Comparison of ENCODE assay signal across 1 cellular context in the genomic region with DNA sequence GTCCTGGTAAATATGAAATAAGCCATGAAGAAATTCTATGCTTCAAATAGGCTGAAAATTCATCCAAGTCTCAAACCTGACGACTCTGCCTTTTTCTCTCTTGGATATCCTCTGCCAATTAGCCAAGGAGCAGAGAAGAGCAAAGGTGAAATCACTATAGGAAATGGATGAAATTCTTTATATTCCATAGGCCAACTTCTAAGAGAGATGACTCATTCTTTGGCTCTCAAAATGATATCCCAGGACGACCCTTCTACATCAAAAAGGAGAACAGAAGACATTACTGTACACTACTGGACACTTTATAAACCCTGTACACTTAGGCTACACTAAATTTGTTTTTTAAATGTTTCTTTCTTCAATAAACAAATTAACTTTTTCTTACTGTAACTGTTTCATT.
TF ChIP-seq lines count a peak whose summit lies in the region.

No MANE protein-coding gene starts in this region.

TF ChIP-seq in SK-N-SH, 30 proteins besides CTCF, POLR2A, EP300 and RAD21 (continued from another document):
- no peak for TF ChIP-seq TAF1 (IDR thresholded peaks at IDR 0.05; ENCODE audit: borderline replicate concordance, low read depth, low read length)
- TF ChIP-seq, protein P1, sequence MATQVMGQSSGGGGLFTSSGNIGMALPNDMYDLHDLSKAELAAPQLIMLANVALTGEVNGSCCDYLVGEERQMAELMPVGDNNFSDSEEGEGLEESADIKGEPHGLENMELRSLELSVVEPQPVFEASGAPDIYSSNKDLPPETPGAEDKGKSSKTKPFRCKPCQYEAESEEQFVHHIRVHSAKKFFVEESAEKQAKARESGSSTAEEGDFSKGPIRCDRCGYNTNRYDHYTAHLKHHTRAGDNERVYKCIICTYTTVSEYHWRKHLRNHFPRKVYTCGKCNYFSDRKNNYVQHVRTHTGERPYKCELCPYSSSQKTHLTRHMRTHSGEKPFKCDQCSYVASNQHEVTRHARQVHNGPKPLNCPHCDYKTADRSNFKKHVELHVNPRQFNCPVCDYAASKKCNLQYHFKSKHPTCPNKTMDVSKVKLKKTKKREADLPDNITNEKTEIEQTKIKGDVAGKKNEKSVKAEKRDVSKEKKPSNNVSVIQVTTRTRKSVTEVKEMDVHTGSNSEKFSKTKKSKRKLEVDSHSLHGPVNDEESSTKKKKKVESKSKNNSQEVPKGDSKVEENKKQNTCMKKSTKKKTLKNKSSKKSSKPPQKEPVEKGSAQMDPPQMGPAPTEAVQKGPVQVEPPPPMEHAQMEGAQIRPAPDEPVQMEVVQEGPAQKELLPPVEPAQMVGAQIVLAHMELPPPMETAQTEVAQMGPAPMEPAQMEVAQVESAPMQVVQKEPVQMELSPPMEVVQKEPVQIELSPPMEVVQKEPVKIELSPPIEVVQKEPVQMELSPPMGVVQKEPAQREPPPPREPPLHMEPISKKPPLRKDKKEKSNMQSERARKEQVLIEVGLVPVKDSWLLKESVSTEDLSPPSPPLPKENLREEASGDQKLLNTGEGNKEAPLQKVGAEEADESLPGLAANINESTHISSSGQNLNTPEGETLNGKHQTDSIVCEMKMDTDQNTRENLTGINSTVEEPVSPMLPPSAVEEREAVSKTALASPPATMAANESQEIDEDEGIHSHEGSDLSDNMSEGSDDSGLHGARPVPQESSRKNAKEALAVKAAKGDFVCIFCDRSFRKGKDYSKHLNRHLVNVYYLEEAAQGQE (IDR thresholded peaks at IDR 0.05; ENCODE audit: low read depth, low read length), result no peak
- TF ChIP-seq, protein P2, sequence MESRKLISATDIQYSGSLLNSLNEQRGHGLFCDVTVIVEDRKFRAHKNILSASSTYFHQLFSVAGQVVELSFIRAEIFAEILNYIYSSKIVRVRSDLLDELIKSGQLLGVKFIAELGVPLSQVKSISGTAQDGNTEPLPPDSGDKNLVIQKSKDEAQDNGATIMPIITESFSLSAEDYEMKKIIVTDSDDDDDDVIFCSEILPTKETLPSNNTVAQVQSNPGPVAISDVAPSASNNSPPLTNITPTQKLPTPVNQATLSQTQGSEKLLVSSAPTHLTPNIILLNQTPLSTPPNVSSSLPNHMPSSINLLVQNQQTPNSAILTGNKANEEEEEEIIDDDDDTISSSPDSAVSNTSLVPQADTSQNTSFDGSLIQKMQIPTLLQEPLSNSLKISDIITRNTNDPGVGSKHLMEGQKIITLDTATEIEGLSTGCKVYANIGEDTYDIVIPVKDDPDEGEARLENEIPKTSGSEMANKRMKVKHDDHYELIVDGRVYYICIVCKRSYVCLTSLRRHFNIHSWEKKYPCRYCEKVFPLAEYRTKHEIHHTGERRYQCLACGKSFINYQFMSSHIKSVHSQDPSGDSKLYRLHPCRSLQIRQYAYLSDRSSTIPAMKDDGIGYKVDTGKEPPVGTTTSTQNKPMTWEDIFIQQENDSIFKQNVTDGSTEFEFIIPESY (IDR thresholded peaks at IDR 0.05; ENCODE audit: borderline replicate concordance, low read depth), result no peak
- TF ChIP-seq RXRA (IDR thresholded peaks at IDR 0.05; ENCODE audit: borderline replicate concordance, low read depth), result no peak
- peak; percentile 54; the same call in 1 of the 2 replicates for TF ChIP-seq FOSL2 (IDR thresholded peaks at IDR 0.05; ENCODE audit: borderline replicate concordance, low read depth)
- no peak for TF ChIP-seq SMC3 (IDR thresholded peaks at IDR 0.05; ENCODE audit: low read depth, low read length)
- TF ChIP-seq TEAD4 (IDR thresholded peaks at IDR 0.05; ENCODE audit: borderline replicate concordance, insufficient read depth), result 0 out of 2 replicates have a peak, but pooled peaks have one; percentile 44
- TF ChIP-seq SIN3A (IDR thresholded peaks at IDR 0.05; ENCODE audit: borderline replicate concordance, low read depth, low read length), result no peak
- no peak for TF ChIP-seq GABPA (IDR thresholded peaks at IDR 0.05; ENCODE audit: low read depth)
- TF ChIP-seq POLR2AphosphoS5 (IDR thresholded peaks at IDR 0.05; ENCODE audit: low read depth, low read length), result no peak
- TF ChIP-seq NFIC (IDR thresholded peaks at IDR 0.05; ENCODE audit: borderline replicate concordance), result peak; percentile 60
- TF ChIP-seq JUND (IDR thresholded peaks at IDR 0.05), result peak; percentile 67
- no peak for TF ChIP-seq CHD2 (IDR thresholded peaks at IDR 0.05; ENCODE audit: low read length, partially characterized antibody)
- TF ChIP-seq, protein P3, sequence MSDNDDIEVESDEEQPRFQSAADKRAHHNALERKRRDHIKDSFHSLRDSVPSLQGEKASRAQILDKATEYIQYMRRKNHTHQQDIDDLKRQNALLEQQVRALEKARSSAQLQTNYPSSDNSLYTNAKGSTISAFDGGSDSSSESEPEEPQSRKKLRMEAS (IDR thresholded peaks at IDR 0.05; ENCODE audit: low read depth), result no peak
- TF ChIP-seq GATA2 (CRISPR knock-in tag; IDR thresholded peaks at IDR 0.05), result no peak
- no peak for TF ChIP-seq ELF1 (IDR thresholded peaks at IDR 0.05)
